ENCODE assay signal across 16 cellular contexts in genomic region chr3:141020139-141020940, GRCh38. TPM values are rescaled to one million over a fixed set of nuclear protein-coding genes. Genes with fewer than 3 reads are reported as not detected.
DNase-seq lines count a peak whose midpoint lies in the region; ATAC-seq and TF ChIP-seq lines count a peak whose summit lies in the region.
"Had no signal": no experiment of that assay in that cellular context is flagged by ENCODE, and none has a peak within 500 bp of the region (broad histone marks: within the 10 kb centered on the region; RNA-seq: fewer than 3 reads in every experiment).

No MANE protein-coding gene starts in this region.

- H3K36me3 Mint-ChIP-seq in GM23338 (ENCODE audit: low read depth) (no peaks in the 10 kb centered on the region), nephron progenitor cell (ENCODE audit: low read depth) (no peaks in the 10 kb centered on the region)
- H3K36me3 Mint-ChIP-seq: activated naive CD4-positive, alpha-beta T cell treated with anti-CD3 and anti-CD28 coated beads, Interleukin-2, amount 10 ng/mL, durations not matched to agents 7 days and 5 days; CD4-positive, CD25-positive, alpha-beta regulatory T cell had no signal

- H3K27me3 ChIP-seq in GM23338 (ENCODE audit: insufficient read depth): no peaks in the 10 kb centered on the region
- H3K27me3 ChIP-seq in Loucy (ENCODE audit: insufficient read depth, low read length, poor library complexity, severe bottlenecking): no peaks in the 10 kb centered on the region
- H3K27me3 ChIP-seq in gastrocnemius medialis: no peaks in the 10 kb centered on the region
- H3K27me3 ChIP-seq: left lung, vagina had no signal

- H3K4me1 ChIP-seq in GM23338 (ENCODE audit: insufficient read depth) (no peaks in the 10 kb centered on the region), Loucy (ENCODE audit: insufficient read depth, low read length, poor library complexity, severe bottlenecking) (peaks cover 7% of the 10 kb centered on the region), gastrocnemius medialis (no peaks in the 10 kb centered on the region)
- H3K4me1 ChIP-seq: left lung, vagina had no signal

- 0 out of 2 replicates have a peak, but pooled peaks cover 3% of the 10 kb centered on the region for H3K9me2 ChIP-seq in GM23338 (ENCODE audit: insufficient read depth)
- no peaks in the 10 kb centered on the region for H3K9me2 ChIP-seq in Loucy (replicated peaks; ENCODE audit: low read depth, low read length)

- no peak overlapping the region for H3K9ac ChIP-seq in Loucy (ENCODE audit: low read depth, low read length, poor library complexity, severe bottlenecking)

- no peak for TF ChIP-seq POLR2A in gastrocnemius medialis (IDR thresholded peaks at IDR 0.05)

- H3K4me3 ChIP-seq in GM23338 (no peak overlapping the region), Loucy (ENCODE audit: low read length, poor library complexity, severe bottlenecking) (no peak overlapping the region), gastrocnemius medialis (no peak overlapping the region)
- H3K4me3 ChIP-seq: left lung, vagina had no signal

- DNase-seq in GM23338 (ENCODE audit: low spot score) (no peak), amniotic epithelial cell (ENCODE audit: low read depth) (peak; percentile 32), nephron progenitor cell (no peak), gastrocnemius medialis (no peak), NCI-H2107 (lab: John Stamatoyannopoulos, UW) (no peak)
- DNase-seq: activated naive CD4-positive, alpha-beta T cell treated with anti-CD3 and anti-CD28 coated beads, Interleukin-2, amount 10 ng/mL, durations not matched to agents 7 days and 5 days; CD4-positive, CD25-positive, alpha-beta regulatory T cell; left lung; NCI-H187; NCI-H748 treated with DMSO at 0.1 percent for 48 hours; stimulated activated CD4-positive, alpha-beta T cell treated with anti-CD3 and anti-CD28 coated beads, Interleukin-4, amount 100 ng/mL, for 4 hours; stimulated activated naive CD4-positive, alpha-beta T cell treated with Interleukin-2 at 50 U/mL for 16 hours had no signal

- H4K20me1 ChIP-seq in GM23338 (replicated peaks; ENCODE audit: insufficient read depth) (no peaks in the 10 kb centered on the region), Loucy (ENCODE audit: insufficient read depth, low read length, poor library complexity, severe bottlenecking) (no peaks in the 10 kb centered on the region)

- 0 out of 2 replicates have a peak overlapping the region, but pooled peaks have one; percentile 38 for H2AFZ ChIP-seq in GM23338
- H2AFZ ChIP-seq in Loucy (ENCODE audit: low read length): peak overlapping the region; percentile 42

- no peak overlapping the region for H3K4me2 ChIP-seq in GM23338
- no peak overlapping the region for H3K4me2 ChIP-seq in Loucy (ENCODE audit: low read depth, low read length, poor library complexity, severe bottlenecking)

- no peaks in the 10 kb centered on the region for H3K9me3 ChIP-seq in Loucy (ENCODE audit: insufficient read depth, low read depth, low read length)
- no peaks in the 10 kb centered on the region for H3K9me3 ChIP-seq in gastrocnemius medialis
- H3K9me3 ChIP-seq: left lung, vagina had no signal

- no peaks in the 10 kb centered on the region for H3K79me2 ChIP-seq in GM23338 (replicated peaks; ENCODE audit: insufficient read depth)
- H3K79me2 ChIP-seq in Loucy (ENCODE audit: insufficient read depth, low read length): no peaks in the 10 kb centered on the region

- peaks cover 2% of the 10 kb centered on the region; the same call in 2 of the 3 replicates for H3K4me1 Mint-ChIP-seq in GM23338
- H3K4me1 Mint-ChIP-seq in nephron progenitor cell: no peaks in the 10 kb centered on the region

- H3K27ac Mint-ChIP-seq in GM23338: no peak overlapping the region
- peak overlapping the region; percentile 84 for H3K27ac Mint-ChIP-seq in nephron progenitor cell
- H3K27ac Mint-ChIP-seq: activated naive CD4-positive, alpha-beta T cell treated with anti-CD3 and anti-CD28 coated beads, Interleukin-2, amount 10 ng/mL, durations not matched to agents 7 days and 5 days; CD4-positive, CD25-positive, alpha-beta regulatory T cell had no signal

- no peak for TF ChIP-seq CTCF in GM23338 (conservative IDR thresholded peaks at IDR 0.05; ENCODE audit: low read depth in 2 of 2)
- TF ChIP-seq CTCF in Loucy (conservative IDR thresholded peaks at IDR 0.05; ENCODE audit: low read length): no peak
- no peak for TF ChIP-seq CTCF in nephron progenitor cell (IDR thresholded peaks at IDR 0.05)
- TF ChIP-seq CTCF in gastrocnemius medialis (IDR thresholded peaks at IDR 0.05 in 4 of 5, conservative IDR thresholded peaks at IDR 0.05 in 1 of 5): no peak

- in situ Hi-C loops in gastrocnemius medialis (cut with MboI; ENCODE audit: low sequenced_read_pairs in 4 of 4): no loop called here

- ATAC-seq in GM23338 (no peak), gastrocnemius medialis (no peak), GM21619 (IDR thresholded peaks at IDR 0.05; ENCODE audit: unreplicated experiment) (no peak)
- ATAC-seq: left lung had no signal

- H3K4me3 Mint-ChIP-seq in GM23338 (no peak overlapping the region), nephron progenitor cell (no peak overlapping the region)
- H3K4me3 Mint-ChIP-seq: activated naive CD4-positive, alpha-beta T cell treated with anti-CD3 and anti-CD28 coated beads, Interleukin-2, amount 10 ng/mL, durations not matched to agents 7 days and 5 days; CD4-positive, CD25-positive, alpha-beta regulatory T cell had no signal

- no peaks in the 10 kb centered on the region for H3F3A ChIP-seq in GM23338 (replicated peaks; ENCODE audit: low read depth)
- no peaks in the 10 kb centered on the region for H3F3A ChIP-seq in Loucy (ENCODE audit: low read depth)

- H3K36me3 ChIP-seq in GM23338 (ENCODE audit: insufficient read depth) (no peaks in the 10 kb centered on the region), Loucy (ENCODE audit: insufficient read depth, low read length) (no peaks in the 10 kb centered on the region), gastrocnemius medialis (no peaks in the 10 kb centered on the region)
- H3K36me3 ChIP-seq: left lung, vagina had no signal

- peaks cover 3% of the 10 kb centered on the region for H3K27me3 Mint-ChIP-seq in GM23338 (ENCODE audit: insufficient read depth, low read depth, poor library complexity)
- peaks cover 13% of the 10 kb centered on the region for H3K27me3 Mint-ChIP-seq in nephron progenitor cell (ENCODE audit: low read depth, poor library complexity)

- H3K9me3 Mint-ChIP-seq in GM23338 (0 out of 3 replicates have a peak, but pooled peaks cover 3% of the 10 kb centered on the region), nephron progenitor cell (peaks cover 7% of the 10 kb centered on the region)

- no peak overlapping the region for H3K27ac ChIP-seq in GM23338 (ENCODE audit: low read depth)
- H3K27ac ChIP-seq in gastrocnemius medialis: no peak overlapping the region
- H3K27ac ChIP-seq: left lung, vagina had no signal

- intact Hi-C loops in gastrocnemius medialis (cut with DNase I; ENCODE audit: low total_unique reads): no loop called here

TF ChIP-seq in GM23338, 12 proteins besides CTCF, POLR2A, EP300 and RAD21 (continues in another document):
- no peak for TF ChIP-seq ZNF114 (CRISPR knock-in tag; IDR thresholded peaks at IDR 0.05)

RNA-seq across cellular contexts. Expression of gene SPSB4, which starts 30.8 kb away (rescaled TPM):
- 20.1 and 25.9 TPM in 2 replicates for total RNA-seq in GM23338 (2014; rRNA removed; shearing (Covaris generic))
- polyA plus RNA-seq in GM23338 (2016; fragmentation: Nextera tagmentation; extraction: Ambion mirVana): 6.6 and 6.7 TPM in 2 replicates
- under 1 TPM in 2 of 4 donors, not detected in 2; 0.35 to 0.81 TPM for total RNA-seq in gastrocnemius medialis
- total RNA-seq: CD4-positive, CD25-positive, alpha-beta regulatory T cell; renal cortical epithelial cell had no signal
- polyA plus RNA-seq: CD4-positive, CD25-positive, alpha-beta regulatory T cell had no signal

Comparison
In these comparisons a context has a peak if more than half of its experiments do, and no peak if none do; other contexts are left out.
1. RNA of gene SPSB4, which starts 30.8 kb away (total RNA-seq): 20.1 to 25.9 TPM in GM23338; 0.35 to 0.81 TPM in gastrocnemius medialis; every median in the first group is over 10 times any median in the second.